Comparison of ENCODE assay signal across 15 cellular contexts in the genomic region with DNA sequence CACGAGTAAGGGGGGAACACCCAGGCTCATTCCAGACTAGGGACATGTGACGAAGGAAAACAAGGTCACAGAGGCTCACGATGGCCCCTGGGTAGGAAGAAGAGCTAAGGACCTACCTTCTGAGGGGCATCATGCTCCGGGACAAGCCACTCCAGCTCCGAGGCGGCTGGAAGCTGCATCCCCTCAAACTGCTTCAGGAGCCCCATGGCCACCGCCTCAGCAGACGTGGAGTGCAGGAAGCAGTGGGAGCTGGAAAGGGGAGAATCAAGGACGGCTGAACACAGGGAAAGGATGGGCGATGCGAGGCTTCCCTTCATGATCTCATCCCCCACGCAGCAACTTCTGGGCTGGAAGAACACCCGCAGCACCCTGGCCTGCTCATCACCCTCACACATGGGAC. TPM values are rescaled to one million over a fixed set of nuclear protein-coding genes. Genes with fewer than 3 reads are reported as not detected.
A peak's percentile ranks its signal among the peaks of the same experiment; 100 is the strongest.
DNase-seq lines count a peak whose midpoint lies in the region; ATAC-seq and TF ChIP-seq lines count a peak whose summit lies in the region.
"Had no signal": no experiment of that assay in that cellular context is flagged by ENCODE, and none has a peak within 500 bp of the region (broad histone marks: within the 10 kb centered on the region; RNA-seq: fewer than 3 reads in every experiment).

No MANE protein-coding gene starts in this region.

- H3K36me3 Mint-ChIP-seq in natural killer cell treated with Interleukin-12 subunit alpha and Interleukin-12 subunit beta and Interleukin-15 and Interleukin-18, amount 100 ng/mL, for 72 hours = peaks cover 24% of the 10 kb centered on the region
- H3K36me3 Mint-ChIP-seq in natural killer cell = peaks cover 8% of the 10 kb centered on the region
- H3K36me3 Mint-ChIP-seq in activated CD8-positive, alpha-beta T cell treated with anti-CD3 and anti-CD28 coated beads for 36 hours (ENCODE audit: low read depth) = peaks cover 22% of the 10 kb centered on the region
- H3K36me3 Mint-ChIP-seq in central memory CD8-positive, alpha-beta T cell (ENCODE audit: insufficient read depth) = peaks cover 9% of the 10 kb centered on the region
- peaks cover 49% of the 10 kb centered on the region for H3K36me3 Mint-ChIP-seq in stimulated activated effector memory CD8-positive, alpha-beta T cell treated with anti-CD3 and anti-CD28 coated beads, Interleukin-12 subunit alpha, Interleukin-12 subunit beta, amount 100 ng/mL, for 72 hours

- no peak overlapping the region for H3K27ac Mint-ChIP-seq in natural killer cell treated with Interleukin-12 subunit alpha and Interleukin-12 subunit beta and Interleukin-15 and Interleukin-18, amount 100 ng/mL, for 72 hours
- peak overlapping the region in 1 of 2 donors; percentile 61 for H3K27ac Mint-ChIP-seq in natural killer cell
- peak overlapping the region; percentile 46 for H3K27ac Mint-ChIP-seq in activated CD8-positive, alpha-beta T cell treated with anti-CD3 and anti-CD28 coated beads for 36 hours
- H3K27ac Mint-ChIP-seq in central memory CD8-positive, alpha-beta T cell (ENCODE audit: low read depth) = peak overlapping the region; percentile 68
- H3K27ac Mint-ChIP-seq in stimulated activated effector memory CD8-positive, alpha-beta T cell treated with anti-CD3 and anti-CD28 coated beads, Interleukin-12 subunit alpha, Interleukin-12 subunit beta, amount 100 ng/mL, for 72 hours = peak overlapping the region; percentile 43
- H3K27ac Mint-ChIP-seq: CD8-positive, alpha-beta T cell had no signal

- CTCF ChIA-PET in activated CD8-positive, alpha-beta T cell treated with anti-CD3 and anti-CD28 coated beads for 36 hours (lab: Charles Lee) = interaction anchor here (1.1 kb wide), 1 partner anchor 120 kb away, joined by 3 read pairs; no protein-coding TSS in a partner anchor

- peak overlapping the region; percentile 20 for H3K4me3 Mint-ChIP-seq in natural killer cell treated with Interleukin-12 subunit alpha and Interleukin-12 subunit beta and Interleukin-15 and Interleukin-18, amount 100 ng/mL, for 72 hours
- H3K4me3 Mint-ChIP-seq in natural killer cell = no peak overlapping the region
- H3K4me3 Mint-ChIP-seq in activated CD8-positive, alpha-beta T cell treated with anti-CD3 and anti-CD28 coated beads for 36 hours = no peak overlapping the region
- no peak overlapping the region for H3K4me3 Mint-ChIP-seq in central memory CD8-positive, alpha-beta T cell
- no peak overlapping the region for H3K4me3 Mint-ChIP-seq in stimulated activated effector memory CD8-positive, alpha-beta T cell treated with anti-CD3 and anti-CD28 coated beads, Interleukin-12 subunit alpha, Interleukin-12 subunit beta, amount 100 ng/mL, for 72 hours
- H3K4me3 Mint-ChIP-seq: CD8-positive, alpha-beta T cell; IgD-negative memory B cell had no signal

- intact Hi-C loops in natural killer cell (cut with micrococcal nuclease) = no loop called here
- intact Hi-C loops in activated CD8-positive, alpha-beta T cell treated with anti-CD3 and anti-CD28 coated beads for 36 hours (cut with micrococcal nuclease) = no loop called here

- H3K9me3 Mint-ChIP-seq in natural killer cell treated with Interleukin-12 subunit alpha and Interleukin-12 subunit beta and Interleukin-15 and Interleukin-18, amount 100 ng/mL, for 72 hours = no peaks in the 10 kb centered on the region
- no peaks in the 10 kb centered on the region for H3K9me3 Mint-ChIP-seq in natural killer cell
- H3K9me3 Mint-ChIP-seq in activated CD8-positive, alpha-beta T cell treated with anti-CD3 and anti-CD28 coated beads for 36 hours = peaks cover 6% of the 10 kb centered on the region
- H3K9me3 Mint-ChIP-seq in central memory CD8-positive, alpha-beta T cell = no peaks in the 10 kb centered on the region
- H3K9me3 Mint-ChIP-seq in stimulated activated effector memory CD8-positive, alpha-beta T cell treated with anti-CD3 and anti-CD28 coated beads, Interleukin-12 subunit alpha, Interleukin-12 subunit beta, amount 100 ng/mL, for 72 hours = no peaks in the 10 kb centered on the region
- H3K9me3 Mint-ChIP-seq: CD8-positive, alpha-beta T cell; IgD-negative memory B cell had no signal

- ATAC-seq in natural killer cell treated with Interleukin-12 subunit alpha and Interleukin-12 subunit beta and Interleukin-15 and Interleukin-18, amount 100 ng/mL, for 72 hours = no peak
- ATAC-seq in natural killer cell = no peak
- no peak for ATAC-seq in activated CD8-positive, alpha-beta T cell treated with anti-CD3 and anti-CD28 coated beads for 36 hours
- ATAC-seq in central memory CD8-positive, alpha-beta T cell (replicated peaks; ENCODE audit: extremely low read depth, poor library complexity, severe bottlenecking) = no peak
- no peak for ATAC-seq in stimulated activated effector memory CD8-positive, alpha-beta T cell treated with anti-CD3 and anti-CD28 coated beads, Interleukin-12 subunit alpha, Interleukin-12 subunit beta, amount 100 ng/mL, for 72 hours
- ATAC-seq in GM18511 (IDR thresholded peaks at IDR 0.05; ENCODE audit: unreplicated experiment) = no peak
- ATAC-seq: CD8-positive, alpha-beta T cell; HCT116 had no signal

- DNase-seq in natural killer cell treated with Interleukin-12 subunit alpha and Interleukin-12 subunit beta and Interleukin-15 and Interleukin-18, amount 100 ng/mL, for 72 hours (ENCODE audit: low spot score) = no peak
- no peak for DNase-seq in natural killer cell
- DNase-seq in activated CD8-positive, alpha-beta T cell treated with anti-CD3 and anti-CD28 coated beads for 36 hours = no peak
- DNase-seq in central memory CD8-positive, alpha-beta T cell (ENCODE audit: low spot score in 2 of 2) = no peak
- DNase-seq in stimulated activated effector memory CD8-positive, alpha-beta T cell treated with anti-CD3 and anti-CD28 coated beads, Interleukin-12 subunit alpha, Interleukin-12 subunit beta, amount 100 ng/mL, for 72 hours (ENCODE audit: low spot score in 2 of 2) = no peak
- DNase-seq in occipital lobe (lab: John Stamatoyannopoulos, UW) = no peak
- DNase-seq in mesenteric fat pad (ENCODE audit: low spot score) = no peak
- DNase-seq: CD8-positive, alpha-beta T cell; COR-L47; DND-41; GDM1; GM23248 had no signal

- POLR2A ChIA-PET in activated CD8-positive, alpha-beta T cell treated with anti-CD3 and anti-CD28 coated beads for 36 hours (lab: Charles Lee) = no interaction called here

- H3K4me1 Mint-ChIP-seq in natural killer cell treated with Interleukin-12 subunit alpha and Interleukin-12 subunit beta and Interleukin-15 and Interleukin-18, amount 100 ng/mL, for 72 hours (ENCODE audit: low read depth in 2 of 2) = peaks cover 4 to 6% of the 10 kb centered on the region in 2 donors
- H3K4me1 Mint-ChIP-seq in natural killer cell = peaks cover 5 to 7% of the 10 kb centered on the region in 2 donors
- H3K4me1 Mint-ChIP-seq in activated CD8-positive, alpha-beta T cell treated with anti-CD3 and anti-CD28 coated beads for 36 hours (ENCODE audit: low read depth) = no peaks in the 10 kb centered on the region
- no peaks in the 10 kb centered on the region for H3K4me1 Mint-ChIP-seq in central memory CD8-positive, alpha-beta T cell
- peaks cover 5% of the 10 kb centered on the region for H3K4me1 Mint-ChIP-seq in stimulated activated effector memory CD8-positive, alpha-beta T cell treated with anti-CD3 and anti-CD28 coated beads, Interleukin-12 subunit alpha, Interleukin-12 subunit beta, amount 100 ng/mL, for 72 hours

- TF ChIP-seq CTCF in natural killer cell (IDR thresholded peaks at IDR 0.05) = no peak
- TF ChIP-seq CTCF in activated CD8-positive, alpha-beta T cell treated with anti-CD3 and anti-CD28 coated beads for 36 hours (IDR thresholded peaks at IDR 0.05) = no peak

- no peaks in the 10 kb centered on the region for H3K27me3 Mint-ChIP-seq in natural killer cell treated with Interleukin-12 subunit alpha and Interleukin-12 subunit beta and Interleukin-15 and Interleukin-18, amount 100 ng/mL, for 72 hours
- no peaks in the 10 kb centered on the region for H3K27me3 Mint-ChIP-seq in natural killer cell (ENCODE audit: low read depth in 2 of 2)
- no peaks in the 10 kb centered on the region for H3K27me3 Mint-ChIP-seq in activated CD8-positive, alpha-beta T cell treated with anti-CD3 and anti-CD28 coated beads for 36 hours
- H3K27me3 Mint-ChIP-seq in central memory CD8-positive, alpha-beta T cell = no peaks in the 10 kb centered on the region
- H3K27me3 Mint-ChIP-seq: IgD-negative memory B cell had no signal

RNA-seq across cellular contexts. Expression of gene RUBCN, which starts 53.5 kb away (rescaled TPM):
- 10 to 100 TPM; 42.7 to 59.7 TPM for total RNA-seq in natural killer cell treated with Interleukin-12 subunit alpha and Interleukin-12 subunit beta and Interleukin-15 and Interleukin-18, amount 100 ng/mL, for 72 hours
- total RNA-seq in natural killer cell = 10 to 100 TPM; 51.2 to 58.5 (median 57.6) TPM
- total RNA-seq in activated CD8-positive, alpha-beta T cell treated with anti-CD3 and anti-CD28 coated beads for 36 hours = 10 to 100 TPM; 27.3 to 27.7 TPM
- 29.3 TPM for total RNA-seq in occipital lobe
- total RNA-seq in mesenteric fat pad = 24.3 TPM

Comparison
In these comparisons a context has a peak if more than half of its experiments do, and no peak if none do; other contexts are left out.
1. H3K27ac Mint-ChIP-seq: peak in activated CD8-positive, alpha-beta T cell treated with anti-CD3 and anti-CD28 coated beads for 36 hours (single experiment), central memory CD8-positive, alpha-beta T cell (single experiment) and stimulated activated effector memory CD8-positive, alpha-beta T cell treated with anti-CD3 and anti-CD28 coated beads, Interleukin-12 subunit alpha, Interleukin-12 subunit beta, amount 100 ng/mL, for 72 hours (single experiment); none in natural killer cell treated with Interleukin-12 subunit alpha and Interleukin-12 subunit beta and Interleukin-15 and Interleukin-18, amount 100 ng/mL, for 72 hours (0 of 2).